Comparison of ENCODE assay signal across 10 cellular contexts in genomic region chr15:66760968-66761722, GRCh38. TPM values are rescaled to one million over a fixed set of nuclear protein-coding genes. Genes with fewer than 3 reads are reported as not detected.
A peak's percentile ranks its signal among the peaks of the same experiment; 100 is the strongest.
DNase-seq lines count a peak whose midpoint lies in the region; ATAC-seq, FAIRE-seq and TF ChIP-seq lines count a peak whose summit lies in the region.
"Had no signal": no experiment of that assay in that cellular context is flagged by ENCODE, and none has a peak within 500 bp of the region (broad histone marks: within the 10 kb centered on the region; RNA-seq: fewer than 3 reads in every experiment).

No MANE protein-coding gene starts in this region.

- TF ChIP-seq CTCF in A549 (IDR thresholded peaks at IDR 0.05) (no peak), neural progenitor cell (IDR thresholded peaks at IDR 0.05) (no peak)

- no peak for DNase-seq in A549 (ENCODE audit: low read depth in 1 of 2, low spot score in 1 of 2)
- DNase-seq in Kasumi-1 (lab: John Stamatoyannopoulos, UW) = peak; percentile 23 to 47
- DNase-seq in neural progenitor cell (ENCODE audit: low spot score) = no peak
- no peak for DNase-seq in caudate nucleus (lab: John Stamatoyannopoulos, UW)
- no peak for DNase-seq in GM03348 (ENCODE audit: low spot score)
- DNase-seq: hypothalamus had no signal

- H3K9me3 Mint-ChIP-seq in neural progenitor cell = peaks cover 2% of the 10 kb centered on the region

- CTCF ChIA-PET in A549 (lab: Yijun Ruan, JAX) = interaction anchor here (0.8 to 42.9 kb wide), 8 partner anchors 9 to 146 kb away, joined by 3 to 779 read pairs (median 8); partner anchors contain the start of gene SMAD6

- no peak for FAIRE-seq in A549 (lab: Jason Lieb, UNC)

- 51% methylated on average over 16 of the region's 16 CpGs for WGBS in A549 (ENCODE audit: missing lambda C conversion rate)
- WGBS in esophagus, 2 donors = 54 to 60% methylated on average over 16 of the region's 16 CpGs

- POLR2A ChIA-PET in A549 (lab: Yijun Ruan, JAX) = interaction anchor here (1.5 kb wide), 1 partner anchor 54 kb away, joined by 4 read pairs; no protein-coding TSS in a partner anchor

- peaks cover 30% of the 10 kb centered on the region for H3K4me1 Mint-ChIP-seq in neural progenitor cell

- no peaks in the 10 kb centered on the region for H3K36me3 ChIP-seq in esophagus (ENCODE audit: control insufficient read depth in 2 of 2, insufficient read depth in 2 of 2, low read length in 1 of 2)
- H3K36me3 ChIP-seq in neural progenitor cell = no peaks in the 10 kb centered on the region

- no peaks in the 10 kb centered on the region for H4K20me1 ChIP-seq in neural progenitor cell (ENCODE audit: low read depth)

- H3F3A ChIP-seq in neural progenitor cell (ENCODE audit: low read depth) = no peaks in the 10 kb centered on the region

- H3K4me1 ChIP-seq in A549 (peaks cover 97% of the 10 kb centered on the region), esophagus (ENCODE audit: control insufficient read depth in 2 of 2, insufficient read depth in 2 of 2, low read length in 1 of 2) (peaks cover 8 to 20% of the 10 kb centered on the region in 2 donors), neural progenitor cell (peaks cover 20% of the 10 kb centered on the region)

- no peak for TF ChIP-seq POLR2A in A549 (IDR thresholded peaks at IDR 0.05; ENCODE audit: low read length)

- peaks cover 4% of the 10 kb centered on the region for H3K27me3 Mint-ChIP-seq in neural progenitor cell (ENCODE audit: insufficient read depth, low read depth)

- no peak for TF ChIP-seq RAD21 in A549 (conservative IDR thresholded peaks at IDR 0.05 in 1 of 2, IDR thresholded peaks at IDR 0.05 in 1 of 2)

- H3K9me3 ChIP-seq in A549 = no peaks in the 10 kb centered on the region
- peaks cover 0 to 6% of the 10 kb centered on the region in 2 donors for H3K9me3 ChIP-seq in esophagus (ENCODE audit: control insufficient read depth in 2 of 2, insufficient read depth in 1 of 2, low read depth in 1 of 2, low read length in 1 of 2)
- H3K9me3 ChIP-seq in neural progenitor cell (ENCODE audit: low read depth) = no peaks in the 10 kb centered on the region

- H3K4me3 Mint-ChIP-seq in neural progenitor cell = no peak overlapping the region

- H3K9ac ChIP-seq in neural progenitor cell = no peak overlapping the region
- H3K9ac ChIP-seq: KMS-11 had no signal

- peak overlapping the region; percentile 93 to 94 for H3K27ac ChIP-seq in A549
- H3K27ac ChIP-seq in esophagus (ENCODE audit: low read depth in 2 of 2, low read length in 1 of 2) = peak overlapping the region; percentile 48 to 61
- H3K27ac ChIP-seq in neural progenitor cell = no peak overlapping the region
- no peak overlapping the region for H3K27ac ChIP-seq in caudate nucleus (ENCODE audit: low read depth, low read length)
- H3K27ac ChIP-seq: KMS-11 had no signal

- H3K4me2 ChIP-seq in A549 (peak overlapping the region; percentile 83), neural progenitor cell (no peak overlapping the region)
- H3K4me2 ChIP-seq: KMS-11 had no signal

- no peak; a peak in 1 of 6 replicates for ATAC-seq in A549
- no peak for ATAC-seq in HG03039 (IDR thresholded peaks at IDR 0.05; ENCODE audit: unreplicated experiment)
- ATAC-seq in GM18502 (IDR thresholded peaks at IDR 0.05; ENCODE audit: poor library complexity, unreplicated experiment) = no peak

- H2AFZ ChIP-seq in neural progenitor cell (replicated peaks) = no peak overlapping the region

- H3K4me3 ChIP-seq in A549 (no peak overlapping the region), esophagus (ENCODE audit: low read depth in 1 of 2, low read length in 2 of 2) (no peak overlapping the region), neural progenitor cell (no peak overlapping the region)

- peaks cover 4% of the 10 kb centered on the region for H3K36me3 Mint-ChIP-seq in neural progenitor cell

- H3K27me3 ChIP-seq in esophagus (ENCODE audit: control insufficient read depth in 1 of 2, insufficient read depth in 2 of 2, low read length in 2 of 2) (no peaks in the 10 kb centered on the region), neural progenitor cell (no peaks in the 10 kb centered on the region)

- peak overlapping the region; percentile 68 for H3K27ac Mint-ChIP-seq in neural progenitor cell

- H3K79me2 ChIP-seq in neural progenitor cell (ENCODE audit: low read depth) = no peaks in the 10 kb centered on the region

- no peak for TF ChIP-seq EP300 in A549 (IDR thresholded peaks at IDR 0.05)

TF ChIP-seq in A549, 52 proteins besides CTCF, POLR2A, EP300 and RAD21:
- TF ChIP-seq RCOR1 (IDR thresholded peaks at IDR 0.05; ENCODE audit: low read depth, low read length) (no peak), CHD4 (IDR thresholded peaks at IDR 0.05; ENCODE audit: borderline replicate concordance) (no peak), MAX (IDR thresholded peaks at IDR 0.05) (peak; percentile 13; the same call in 1 of the 2 replicates)
TF ChIP-seq in A549: peak in this region for 1.

RNA-seq across cellular contexts. Expression of gene SMAD6, which starts 59.1 kb away (rescaled TPM):
- 9.6 and 14.0 TPM in 2 replicates for polyA plus RNA-seq in A549 (2011; rRNA removed)
- polyA plus RNA-seq in A549 (2012; cell fraction: cytosol; rRNA removed) = 41.3 and 55.8 TPM in 2 replicates
- 173 and 184 TPM in 2 replicates for polyA plus RNA-seq in A549 (2012; cell fraction: nucleus; rRNA removed)
- polyA plus RNA-seq in A549 (2017; fragmentation: RNase III; extraction: RNeasy Plus Mini Kit Qiagen cat#74134 plus additional on column Dnase treatment) = 40.5 to 46.7 TPM (median 46.6 TPM) in 3 replicates
- 29.1 and 38.4 TPM in 2 replicates for polyA minus RNA-seq in A549 (2011; rRNA and poly(A)+ RNA removed)
- 1 to 10 TPM in 1 of 2 donors, under 1 TPM in 1; 0.75 to 1.6 TPM for polyA plus RNA-seq in esophagus
- 3.4 and 9.4 TPM in 2 replicates for total RNA-seq in neural progenitor cell (ENCODE audit: low replicate concordance)

Comparison
In these comparisons a context has a peak if more than half of its experiments do, and no peak if none do; other contexts are left out.
1. DNase-seq: peak in Kasumi-1 (2 of 2); none in A549 (0 of 2), neural progenitor cell (single experiment), caudate nucleus (0 of 61) and GM03348 (single experiment).
2. H3K27ac ChIP-seq: peak in A549 (2 of 2) and esophagus (2 of 2); none in neural progenitor cell (single experiment) and caudate nucleus (single experiment).
3. RNA of gene SMAD6, which starts 59.1 kb away (polyA plus RNA-seq): 9.6 to 184 TPM in A549; 0.75 to 1.6 TPM in esophagus; every median in the first group is over 4 times any median in the second.